ENCODE assay signal across 23 cellular contexts in genomic region chr2:141065042-141065441, GRCh38.
DNase-seq lines count a peak whose midpoint lies in the region; ATAC-seq, FAIRE-seq and TF ChIP-seq lines count a peak whose summit lies in the region.
"Had no signal": no experiment of that assay in that cellular context is flagged by ENCODE, and none has a peak within 500 bp of the region (broad histone marks: within the 10 kb centered on the region; RNA-seq: fewer than 3 reads in every experiment).

No MANE protein-coding gene starts in this region.

- H3K9me3 ChIP-seq in HepG2 (ENCODE audit: low read length) (no peaks in the 10 kb centered on the region), right lobe of liver (no peaks in the 10 kb centered on the region), K562 (replicated peaks; ENCODE audit: control insufficient read depth, insufficient read depth, low read depth, low read length) (no peaks in the 10 kb centered on the region)
- H3K9me3 ChIP-seq: BE2C, BLaER1 had no signal

- no peak for TF ChIP-seq EP300 in HepG2 (IDR thresholded peaks at IDR 0.05; ENCODE audit: low read depth in 2 of 2, low read length in 2 of 2)
- TF ChIP-seq EP300 in HepG2 (CRISPR knock-in tag; IDR thresholded peaks at IDR 0.05; ENCODE audit: borderline replicate concordance), result no peak
- no peak for TF ChIP-seq EP300 in K562 (IDR thresholded peaks at IDR 0.05; ENCODE audit: low read length)

- TF ChIP-seq CTCF in HepG2 (CRISPR knock-in tag; IDR thresholded peaks at IDR 0.05), result no peak
- no peak for TF ChIP-seq CTCF in right lobe of liver (IDR thresholded peaks at IDR 0.05)
- no peak for TF ChIP-seq CTCF in K562 (IDR thresholded peaks at IDR 0.05 in 2 of 3, conservative IDR thresholded peaks at IDR 0.05 in 1 of 3; ENCODE audit: insufficient read depth in 2 of 3, low read depth in 1 of 3, low read length in 3 of 3)

- H3K4me1 ChIP-seq in HepG2 (ENCODE audit: insufficient read depth, low read length) (no peaks in the 10 kb centered on the region; the same call in 1 of the 2 replicates), right lobe of liver (no peaks in the 10 kb centered on the region), K562 (replicated peaks in 1 of 2; ENCODE audit: control insufficient read depth in 2 of 2, insufficient read depth in 2 of 2, low read length in 2 of 2) (no peaks in the 10 kb centered on the region)
- H3K4me1 ChIP-seq: BLaER1 had no signal

- DNase-seq in DMS53 (lab: John Stamatoyannopoulos, UW) (peak; percentile 1), DMS53 treated with DMSO at 0.1 percent for 48 hours (lab: John Stamatoyannopoulos, UW; ENCODE audit: unreplicated experiment) (no peak), HepG2 (ENCODE audit: low spot score) (no peak), right lobe of liver (no peak), K562 (ENCODE audit: extremely low read depth in 1 of 4, low spot score in 3 of 4) (no peak), DMS79 treated with DMSO at 0.1 percent for 48 hours (lab: John Stamatoyannopoulos, UW) (no peak)
- DNase-seq: ACHN; BE2C; C1 segment of cervical spinal cord; CD4-positive, alpha-beta memory T cell; CD4-positive, CD25-positive, alpha-beta regulatory T cell; CD8-positive, alpha-beta memory T cell; COR-L47; DMS 273 treated with DMSO at 0.1 percent for 48 hours; DMS153; DMS79; GF-D8 had no signal

- FAIRE-seq in HepG2 (lab: Jason Lieb, UNC), result no peak
- no peak for FAIRE-seq in K562 (lab: Jason Lieb, UNC)
- FAIRE-seq: G401.6, GM12891, GM19239 had no signal

- in situ Hi-C loops in HepG2 (cut with HindIII; ENCODE audit: extremely low pct_ligation_motif_present, low pct_unique_long_range_greater_than_20kb) (no loop called here), K562 (cut with MboI) (no loop called here)

- no peak overlapping the region for H3K9ac ChIP-seq in HepG2 (ENCODE audit: insufficient read depth, low read depth, low read length)
- no peak overlapping the region for H3K9ac ChIP-seq in K562 (ENCODE audit: insufficient read depth in 1 of 2, low read depth in 2 of 2, low read length in 2 of 2)
- H3K9ac ChIP-seq: BLaER1 had no signal

- H4K20me1 ChIP-seq in HepG2 (ENCODE audit: insufficient read depth, low read length) (no peaks in the 10 kb centered on the region), K562 (replicated peaks; ENCODE audit: control insufficient read depth, insufficient read depth, low read length) (no peaks in the 10 kb centered on the region)
- H4K20me1 ChIP-seq: BLaER1 had no signal

- CTCF ChIA-PET in HepG2 (lab: Yijun Ruan, JAX; ENCODE audit: low intra/inter-chr PET ratio, low total read pairs) (no interaction called here), K562 (lab: Yijun Ruan, JAX; ENCODE audit: low intra/inter-chr PET ratio) (no interaction called here)

- POLR2A ChIA-PET in HepG2 (lab: Yijun Ruan, JAX), result no interaction called here
- POLR2A ChIA-PET in K562 (lab: Yijun Ruan, JAX), result no interaction called here

- H3K79me2 ChIP-seq in HepG2 (ENCODE audit: insufficient read depth, low read length) (no peaks in the 10 kb centered on the region), K562 (ENCODE audit: control insufficient read depth, insufficient read depth, low read length) (no peaks in the 10 kb centered on the region)

- TF ChIP-seq POLR2A in HepG2 (IDR thresholded peaks at IDR 0.05; ENCODE audit: insufficient read depth in 1 of 2, low read depth in 2 of 2, low read length in 2 of 2), result no peak
- no peak for TF ChIP-seq POLR2A in right lobe of liver (IDR thresholded peaks at IDR 0.05)
- TF ChIP-seq POLR2A in K562 (conservative IDR thresholded peaks at IDR 0.05), result no peak

- TF ChIP-seq RAD21 in HepG2 (CRISPR knock-in tag; IDR thresholded peaks at IDR 0.05) (no peak), K562 (CRISPR knock-in tag; conservative IDR thresholded peaks at IDR 0.05 in 1 of 2, IDR thresholded peaks at IDR 0.05 in 1 of 2) (no peak)

- BruUV-seq in HepG2 (replicated peaks; lab: Mats Ljungman, UMichigan) (no TSS peak), K562 (replicated peaks; lab: Mats Ljungman, UMichigan) (no TSS peak)

- H3K36me3 ChIP-seq in HepG2 (replicated peaks in 1 of 2; ENCODE audit: control insufficient read depth in 1 of 2, insufficient read depth in 2 of 2, low read length in 2 of 2) (no peaks in the 10 kb centered on the region), right lobe of liver (no peaks in the 10 kb centered on the region), K562 (ENCODE audit: control insufficient read depth, insufficient read depth, low read length) (no peaks in the 10 kb centered on the region)
- H3K36me3 ChIP-seq: BE2C, BLaER1 had no signal

- H2AFZ ChIP-seq in HepG2 (ENCODE audit: low read length) (no peak overlapping the region), K562 (ENCODE audit: low read depth, low read length) (no peak overlapping the region)

- 0% methylated on average over 4 of the region's 4 CpGs for WGBS in HepG2 (ENCODE audit: low lambda C conversion rate)
- 57% methylated on average over 4 of the region's 4 CpGs for WGBS in right lobe of liver (ENCODE audit: insufficient coverage, low coverage, low lambda C conversion rate, missing lambda C conversion rate)
- WGBS in K562 (ENCODE audit: insufficient coverage, low coverage, missing lambda C conversion rate), result 2% methylated on average over 4 of the region's 4 CpGs

- H3K27me3 ChIP-seq in HepG2 (ENCODE audit: control insufficient read depth in 1 of 2, insufficient read depth in 2 of 2, low read length in 2 of 2), result no peaks in the 10 kb centered on the region
- H3K27me3 ChIP-seq in right lobe of liver, result no peaks in the 10 kb centered on the region
- H3K27me3 ChIP-seq in K562 (ENCODE audit: control insufficient read depth in 2 of 2, insufficient read depth in 2 of 2, low read length in 2 of 2), result no peaks in the 10 kb centered on the region
- H3K27me3 ChIP-seq: BE2C, BLaER1 had no signal

- intact Hi-C loops in HepG2 (cut with micrococcal nuclease; ENCODE audit: unreplicated experiment), result no loop called here
- intact Hi-C loops in right lobe of liver (cut with DNase I), result no loop called here
- intact Hi-C loops in K562 (cut with micrococcal nuclease), result no loop called here

- ATAC-seq in HepG2, result no peak
- ATAC-seq in right lobe of liver, result no peak
- no peak for ATAC-seq in K562
- no peak for ATAC-seq in GM21447 (IDR thresholded peaks at IDR 0.05; ENCODE audit: unreplicated experiment)

- H3K9me1 ChIP-seq in K562 (ENCODE audit: control insufficient read depth, insufficient read depth, low read length), result no peaks in the 10 kb centered on the region

- H3K4me2 ChIP-seq in HepG2 (ENCODE audit: low read depth, low read length) (no peak overlapping the region), K562 (ENCODE audit: insufficient read depth, low read length) (no peak overlapping the region)
- H3K4me2 ChIP-seq: BLaER1 had no signal

- H3K4me3 ChIP-seq in HepG2 (replicated peaks in 1 of 3; ENCODE audit: insufficient read depth in 1 of 3, low read depth in 2 of 3, low read length in 3 of 3) (no peak overlapping the region), right lobe of liver (no peak overlapping the region), K562 (no peak overlapping the region)
- H3K4me3 ChIP-seq: BLaER1 had no signal

- H3K27ac ChIP-seq in HepG2 (ENCODE audit: extremely low read length, insufficient read depth, low read length) (no peak overlapping the region), right lobe of liver (no peak overlapping the region), K562 (ENCODE audit: extremely low read depth, low read depth, low read length) (no peak overlapping the region)
- H3K27ac ChIP-seq: 22Rv1, BLaER1 had no signal

TF ChIP-seq in HepG2, 621 proteins besides CTCF, POLR2A, EP300 and RAD21:
- TF ChIP-seq MTA3 (CRISPR knock-in tag; IDR thresholded peaks at IDR 0.05), result no peak
- peak; percentile 90 to 96 for TF ChIP-seq MAFK (conservative IDR thresholded peaks at IDR 0.05 in 1 of 2, IDR thresholded peaks at IDR 0.05 in 1 of 2; ENCODE audit: low read length in 2 of 2)
- TF ChIP-seq YEATS4 (CRISPR knock-in tag; IDR thresholded peaks at IDR 0.05; ENCODE audit: borderline replicate concordance), result no peak
- TF ChIP-seq MAFF (IDR thresholded peaks at IDR 0.05; ENCODE audit: low read depth, low read length), result peak; percentile 91

TF ChIP-seq in K562, 482 proteins besides CTCF, POLR2A, EP300 and RAD21:
- TF ChIP-seq, protein P1, sequence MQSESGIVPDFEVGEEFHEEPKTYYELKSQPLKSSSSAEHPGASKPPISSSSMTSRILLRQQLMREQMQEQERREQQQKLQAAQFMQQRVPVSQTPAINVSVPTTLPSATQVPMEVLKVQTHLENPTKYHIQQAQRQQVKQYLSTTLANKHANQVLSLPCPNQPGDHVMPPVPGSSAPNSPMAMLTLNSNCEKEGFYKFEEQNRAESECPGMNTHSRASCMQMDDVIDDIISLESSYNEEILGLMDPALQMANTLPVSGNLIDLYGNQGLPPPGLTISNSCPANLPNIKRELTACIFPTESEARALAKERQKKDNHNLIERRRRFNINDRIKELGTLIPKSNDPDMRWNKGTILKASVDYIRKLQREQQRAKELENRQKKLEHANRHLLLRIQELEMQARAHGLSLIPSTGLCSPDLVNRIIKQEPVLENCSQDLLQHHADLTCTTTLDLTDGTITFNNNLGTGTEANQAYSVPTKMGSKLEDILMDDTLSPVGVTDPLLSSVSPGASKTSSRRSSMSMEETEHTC (IDR thresholded peaks at IDR 0.05), result no peak
- no peak for TF ChIP-seq HNRNPLL (IDR thresholded peaks at IDR 0.05; ENCODE audit: low read depth, low read length, poor library complexity, severe bottlenecking)
- TF ChIP-seq ZC3H8 (IDR thresholded peaks at IDR 0.05), result no peak
- TF ChIP-seq MAFF (IDR thresholded peaks at IDR 0.05; ENCODE audit: low read length), result peak; percentile 28
- TF ChIP-seq MEF2D (tag; conservative IDR thresholded peaks at IDR 0.05; ENCODE audit: low read depth), result no peak
- peak; percentile 18; the same call in 1 of the 2 replicates for TF ChIP-seq ZNF316 (IDR thresholded peaks at IDR 0.05)
- TF ChIP-seq MAFK (IDR thresholded peaks at IDR 0.05; ENCODE audit: low read length), result peak; percentile 50; the same call in 1 of the 2 replicates
